ENCODE assay signal across 1 cellular context in genomic region chr2:118094102-118094501, GRCh38.
TF ChIP-seq lines count a peak whose summit lies in the region.
"Not testable (repeated sequence)": the region's sequence is repeated elsewhere in the genome, so short reads cannot be mapped to it uniquely, and the experiment has no call there.

No MANE protein-coding gene starts in this region.

TF ChIP-seq in HepG2, 621 proteins besides CTCF, POLR2A, EP300 and RAD21:
- peak; percentile 70; the same call in 1 of the 2 replicates for TF ChIP-seq CREB1 (IDR thresholded peaks at IDR 0.05)
- not testable (repeated sequence) for TF ChIP-seq CREB1 (CRISPR knock-in tag; IDR thresholded peaks at IDR 0.05)
TF ChIP-seq in HepG2: peak in this region for 1; not testable (repeated sequence) for 620.
